ENCODE assay signal across 14 cellular contexts in genomic region chr6:37916149-37916548, GRCh38.
A peak's percentile ranks its signal among the peaks of the same experiment; 100 is the strongest.
DNase-seq lines count a peak whose midpoint lies in the region; ATAC-seq and TF ChIP-seq lines count a peak whose summit lies in the region.
"Had no signal": no experiment of that assay in that cellular context is flagged by ENCODE, and none has a peak within 500 bp of the region (broad histone marks: within the 10 kb centered on the region; RNA-seq: fewer than 3 reads in every experiment).

No MANE protein-coding gene starts in this region.

- peak; percentile 69 for ATAC-seq in left colon
- ATAC-seq: CD8-positive, alpha-beta T cell; GM12878 had no signal

- POLR2A ChIA-PET in HEK293 (lab: Yijun Ruan, JAX), result no interaction called here

- CTCF ChIA-PET in HEK293 (lab: Yijun Ruan, JAX), result no interaction called here

- H3K4me3 ChIP-seq in HEK293 (ENCODE audit: low read depth, low read length) (no peak overlapping the region), neutrophil (ENCODE audit: low read depth in 1 of 2, low read length in 1 of 2) (no peak overlapping the region)
- H3K4me3 ChIP-seq: BLaER1 treated with 17β-estradiol and CSF1 and Interleukin-3, amounts not matched to agents 10 nM and 100 nM; GM12878; GM23248; HAP-1 had no signal

- H3K4me1 ChIP-seq in HEK293 (ENCODE audit: control insufficient read depth, insufficient read depth, low read length), result peaks cover 20% of the 10 kb centered on the region
- peaks cover 33 to 51% of the 10 kb centered on the region in 2 experiments for H3K4me1 ChIP-seq in neutrophil (ENCODE audit: control insufficient read depth in 1 of 2, insufficient read depth in 1 of 2, low read depth in 1 of 2, low read length in 1 of 2)

- intact Hi-C loops in left colon (cut with DNase I, micrococcal nuclease), result no loop called here

- H3K27me3 ChIP-seq in neutrophil, result no peaks in the 10 kb centered on the region
- H3K27me3 ChIP-seq: BLaER1 treated with 17β-estradiol and CSF1 and Interleukin-3, amounts not matched to agents 10 nM and 100 nM had no signal

- TF ChIP-seq CTCF in HEK293 (tag by site-specific recombination; IDR thresholded peaks at IDR 0.05) (no peak), neutrophil (IDR thresholded peaks at IDR 0.05) (no peak)

- no peak overlapping the region for H3K27ac ChIP-seq in HEK293 (ENCODE audit: extremely low read depth, low read depth, low read length)
- H3K27ac ChIP-seq in neutrophil, result peak overlapping the region; percentile 65
- H3K27ac ChIP-seq: BLaER1 treated with 17β-estradiol and CSF1 and Interleukin-3, amounts not matched to agents 10 nM and 100 nM; GM23248 had no signal

- H3K36me3 ChIP-seq in HEK293 (ENCODE audit: control insufficient read depth in 2 of 2, insufficient read depth in 1 of 2, low read length in 2 of 2), result no peaks in the 10 kb centered on the region
- peaks cover 5% of the 10 kb centered on the region for H3K36me3 ChIP-seq in neutrophil
- H3K36me3 ChIP-seq: HAP-1 had no signal

- H3K9me3 ChIP-seq in HEK293 (ENCODE audit: control insufficient read depth, insufficient read depth, low read depth, low read length) (no peaks in the 10 kb centered on the region), neutrophil (no peaks in the 10 kb centered on the region)
- H3K9me3 ChIP-seq: HAP-1 had no signal

- DNase-seq in left colon (peak in 1 of 2 donors; percentile 21), glomerular visceral epithelial cell (ENCODE audit: extremely low spot score) (no peak), SKM-1 treated with dmso at 0.1 percent for 144 hours (lab: John Stamatoyannopoulos, UW; ENCODE audit: unreplicated experiment) (no peak)
- DNase-seq in activated CD4-positive, alpha-beta T cell treated with anti-CD3 and anti-CD28 coated beads, Interleukin-2, amount 50 U/mL, for 1 hour, result no peak
- DNase-seq: Calu3; CD8-positive, alpha-beta T cell; DMS79 treated with DMSO at 0.1 percent for 48 hours; GM23248; HFFc6 had no signal

TF ChIP-seq in HEK293, 187 proteins besides CTCF, POLR2A, EP300 and RAD21:
- TF ChIP-seq OVOL3 (tag by site-specific recombination; IDR thresholded peaks at IDR 0.05), result no peak
- peak; percentile 66; the same call in 1 of the 2 replicates for TF ChIP-seq OSR2 (tag by site-specific recombination; IDR thresholded peaks at IDR 0.05)
